ENCODE assay signal across 33 cellular contexts in the genomic region with DNA sequence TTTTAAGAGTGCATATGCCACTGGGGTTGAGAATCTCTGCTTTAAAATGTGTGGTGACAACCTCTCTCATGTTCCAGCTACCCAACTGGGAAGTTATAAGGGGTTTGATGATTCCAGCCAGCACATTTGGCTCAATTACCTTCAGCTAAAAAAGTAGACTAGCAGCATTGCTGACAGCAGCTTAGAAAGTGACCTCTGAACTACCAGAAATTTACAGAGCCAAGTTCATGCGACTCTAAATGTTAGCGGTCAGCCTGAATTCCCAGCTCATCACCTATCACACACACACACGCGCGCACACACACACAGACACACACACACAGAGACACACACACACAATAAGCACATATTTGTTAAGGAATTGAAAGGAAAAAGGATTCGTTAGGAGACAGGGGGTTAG.
"Had no signal": no experiment of that assay in that cellular context is flagged by ENCODE, and none has a peak within 500 bp of the region (broad histone marks: within the 10 kb centered on the region; RNA-seq: fewer than 3 reads in every experiment).

No MANE protein-coding gene starts in this region.

- H3K27me3 ChIP-seq: MG63 had no signal

- H3K9me3 ChIP-seq: MG63 had no signal

- H3K4me3 ChIP-seq: MG63 had no signal

- DNase-seq: Karpas-422, Kasumi-1, MG63, MM.1S, NCI-H1048, NCI-H1092, NCI-H1092 treated with DMSO at 0.1 percent for 48 hours, NCI-H1105, NCI-H1105 treated with DMSO at 0.1 percent for 48 hours, NCI-H1417, NCI-H1417 treated with DMSO at 0.1 percent for 48 hours, NCI-H1436, NCI-H1436 treated with DMSO at 0.1 percent for 48 hours, NCI-H146, NCI-H1694, NCI-H1694 treated with DMSO at 0.1 percent for 48 hours, NCI-H187, NCI-H187 treated with DMSO at 0.1 percent for 48 hours, NCI-H1930, NCI-H2029, NCI-H2029 treated with DMSO at 0.1 percent for 48 hours, NCI-H2081, NCI-H2081 treated with DMSO at 0.1 percent for 48 hours, NCI-H2107, NCI-H2171, NCI-H2171 treated with DMSO at 0.1 percent for 48 hours, NCI-H2227 treated with DMSO at 0.1 percent for 48 hours, NCI-H226, NCI-H345, NCI-H446 treated with DMSO at 0.1 percent for 48 hours, NCI-H510A, NCI-H510A treated with DMSO at 0.1 percent for 48 hours, NCI-H524 had no signal

- H3K36me3 ChIP-seq: MG63 had no signal
